2 cellular contexts compared by ENCODE assay signal in the genomic region with DNA sequence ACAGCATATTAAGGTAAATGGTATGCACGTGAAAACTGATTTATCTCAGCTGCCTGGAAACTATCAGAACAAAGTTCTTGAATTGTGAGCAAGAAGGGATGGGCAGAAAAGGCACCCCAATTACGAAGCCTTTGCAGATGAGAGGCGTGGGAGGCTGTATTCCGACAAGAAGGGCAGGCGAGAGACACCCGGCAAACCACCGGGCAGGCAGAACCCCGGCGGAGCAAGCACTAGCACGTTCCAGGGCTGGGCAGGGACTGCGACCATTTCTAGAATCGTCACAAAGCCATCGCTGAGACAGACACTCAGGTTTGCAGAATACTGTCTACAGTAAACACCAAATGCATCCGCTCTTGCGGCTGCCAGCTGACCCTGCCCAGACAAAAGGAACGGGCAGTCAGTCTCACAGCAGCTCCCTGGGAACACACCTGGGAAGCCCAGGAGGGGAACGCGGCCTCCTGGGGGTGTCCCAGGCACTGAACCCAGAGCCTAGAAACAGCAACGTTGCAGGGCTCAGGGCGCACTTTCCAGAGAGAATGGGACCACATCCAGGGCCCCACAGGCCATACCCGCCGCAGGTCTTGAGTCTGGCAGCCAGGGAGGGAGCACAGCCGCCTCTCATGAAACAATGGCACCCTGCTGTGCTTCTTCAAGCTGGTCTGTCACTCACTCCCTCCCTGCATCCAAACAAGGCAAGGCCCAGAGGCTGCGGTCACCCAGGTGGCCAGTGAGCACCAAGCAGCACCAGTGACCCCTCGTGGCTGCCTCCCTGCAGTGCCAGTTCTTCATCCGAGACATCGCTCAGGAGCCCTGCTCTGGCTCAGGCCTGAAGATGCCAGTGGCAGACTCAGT.
TF ChIP-seq lines count a peak whose summit lies in the region.

No MANE protein-coding gene starts in this region.

TF ChIP-seq in WTC11, 78 proteins besides CTCF, POLR2A, EP300 and RAD21 (continued from another document and continues in another):
- TF ChIP-seq, protein P1, sequence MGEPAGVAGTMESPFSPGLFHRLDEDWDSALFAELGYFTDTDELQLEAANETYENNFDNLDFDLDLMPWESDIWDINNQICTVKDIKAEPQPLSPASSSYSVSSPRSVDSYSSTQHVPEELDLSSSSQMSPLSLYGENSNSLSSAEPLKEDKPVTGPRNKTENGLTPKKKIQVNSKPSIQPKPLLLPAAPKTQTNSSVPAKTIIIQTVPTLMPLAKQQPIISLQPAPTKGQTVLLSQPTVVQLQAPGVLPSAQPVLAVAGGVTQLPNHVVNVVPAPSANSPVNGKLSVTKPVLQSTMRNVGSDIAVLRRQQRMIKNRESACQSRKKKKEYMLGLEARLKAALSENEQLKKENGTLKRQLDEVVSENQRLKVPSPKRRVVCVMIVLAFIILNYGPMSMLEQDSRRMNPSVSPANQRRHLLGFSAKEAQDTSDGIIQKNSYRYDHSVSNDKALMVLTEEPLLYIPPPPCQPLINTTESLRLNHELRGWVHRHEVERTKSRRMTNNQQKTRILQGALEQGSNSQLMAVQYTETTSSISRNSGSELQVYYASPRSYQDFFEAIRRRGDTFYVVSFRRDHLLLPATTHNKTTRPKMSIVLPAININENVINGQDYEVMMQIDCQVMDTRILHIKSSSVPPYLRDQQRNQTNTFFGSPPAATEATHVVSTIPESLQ (CRISPR knock-in tag; IDR thresholded peaks at IDR 0.05), result no peak
- TF ChIP-seq, protein P2, sequence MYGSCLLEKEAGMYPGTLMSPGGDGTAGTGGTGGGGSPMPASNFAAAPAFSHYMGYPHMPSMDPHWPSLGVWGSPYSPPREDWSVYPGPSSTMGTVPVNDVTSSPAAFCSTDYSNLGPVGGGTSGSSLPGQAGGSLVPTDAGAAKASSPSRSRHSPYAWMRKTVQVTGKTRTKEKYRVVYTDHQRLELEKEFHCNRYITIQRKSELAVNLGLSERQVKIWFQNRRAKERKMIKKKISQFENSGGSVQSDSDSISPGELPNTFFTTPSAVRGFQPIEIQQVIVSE (CRISPR knock-in tag; IDR thresholded peaks at IDR 0.05; ENCODE audit: borderline replicate concordance), result no peak
- TF ChIP-seq, protein P3, sequence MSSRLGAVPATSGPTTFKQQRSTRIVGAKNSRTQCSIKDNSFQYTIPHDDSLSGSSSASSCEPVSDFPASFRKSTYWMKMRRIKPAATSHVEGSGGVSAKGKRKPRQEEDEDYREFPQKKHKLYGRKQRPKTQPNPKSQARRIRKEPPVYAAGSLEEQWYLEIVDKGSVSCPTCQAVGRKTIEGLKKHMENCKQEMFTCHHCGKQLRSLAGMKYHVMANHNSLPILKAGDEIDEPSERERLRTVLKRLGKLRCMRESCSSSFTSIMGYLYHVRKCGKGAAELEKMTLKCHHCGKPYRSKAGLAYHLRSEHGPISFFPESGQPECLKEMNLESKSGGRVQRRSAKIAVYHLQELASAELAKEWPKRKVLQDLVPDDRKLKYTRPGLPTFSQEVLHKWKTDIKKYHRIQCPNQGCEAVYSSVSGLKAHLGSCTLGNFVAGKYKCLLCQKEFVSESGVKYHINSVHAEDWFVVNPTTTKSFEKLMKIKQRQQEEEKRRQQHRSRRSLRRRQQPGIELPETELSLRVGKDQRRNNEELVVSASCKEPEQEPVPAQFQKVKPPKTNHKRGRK (CRISPR knock-in tag; IDR thresholded peaks at IDR 0.05; ENCODE audit: borderline replicate concordance), result no peak
- TF ChIP-seq, protein P4, sequence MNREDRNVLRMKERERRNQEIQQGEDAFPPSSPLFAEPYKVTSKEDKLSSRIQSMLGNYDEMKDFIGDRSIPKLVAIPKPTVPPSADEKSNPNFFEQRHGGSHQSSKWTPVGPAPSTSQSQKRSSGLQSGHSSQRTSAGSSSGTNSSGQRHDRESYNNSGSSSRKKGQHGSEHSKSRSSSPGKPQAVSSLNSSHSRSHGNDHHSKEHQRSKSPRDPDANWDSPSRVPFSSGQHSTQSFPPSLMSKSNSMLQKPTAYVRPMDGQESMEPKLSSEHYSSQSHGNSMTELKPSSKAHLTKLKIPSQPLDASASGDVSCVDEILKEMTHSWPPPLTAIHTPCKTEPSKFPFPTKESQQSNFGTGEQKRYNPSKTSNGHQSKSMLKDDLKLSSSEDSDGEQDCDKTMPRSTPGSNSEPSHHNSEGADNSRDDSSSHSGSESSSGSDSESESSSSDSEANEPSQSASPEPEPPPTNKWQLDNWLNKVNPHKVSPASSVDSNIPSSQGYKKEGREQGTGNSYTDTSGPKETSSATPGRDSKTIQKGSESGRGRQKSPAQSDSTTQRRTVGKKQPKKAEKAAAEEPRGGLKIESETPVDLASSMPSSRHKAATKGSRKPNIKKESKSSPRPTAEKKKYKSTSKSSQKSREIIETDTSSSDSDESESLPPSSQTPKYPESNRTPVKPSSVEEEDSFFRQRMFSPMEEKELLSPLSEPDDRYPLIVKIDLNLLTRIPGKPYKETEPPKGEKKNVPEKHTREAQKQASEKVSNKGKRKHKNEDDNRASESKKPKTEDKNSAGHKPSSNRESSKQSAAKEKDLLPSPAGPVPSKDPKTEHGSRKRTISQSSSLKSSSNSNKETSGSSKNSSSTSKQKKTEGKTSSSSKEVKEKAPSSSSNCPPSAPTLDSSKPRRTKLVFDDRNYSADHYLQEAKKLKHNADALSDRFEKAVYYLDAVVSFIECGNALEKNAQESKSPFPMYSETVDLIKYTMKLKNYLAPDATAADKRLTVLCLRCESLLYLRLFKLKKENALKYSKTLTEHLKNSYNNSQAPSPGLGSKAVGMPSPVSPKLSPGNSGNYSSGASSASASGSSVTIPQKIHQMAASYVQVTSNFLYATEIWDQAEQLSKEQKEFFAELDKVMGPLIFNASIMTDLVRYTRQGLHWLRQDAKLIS (CRISPR knock-in tag; IDR thresholded peaks at IDR 0.05; ENCODE audit: borderline replicate concordance), result 0 out of 2 replicates have a peak, but pooled peaks have one; percentile 44
- TF ChIP-seq, protein P5, sequence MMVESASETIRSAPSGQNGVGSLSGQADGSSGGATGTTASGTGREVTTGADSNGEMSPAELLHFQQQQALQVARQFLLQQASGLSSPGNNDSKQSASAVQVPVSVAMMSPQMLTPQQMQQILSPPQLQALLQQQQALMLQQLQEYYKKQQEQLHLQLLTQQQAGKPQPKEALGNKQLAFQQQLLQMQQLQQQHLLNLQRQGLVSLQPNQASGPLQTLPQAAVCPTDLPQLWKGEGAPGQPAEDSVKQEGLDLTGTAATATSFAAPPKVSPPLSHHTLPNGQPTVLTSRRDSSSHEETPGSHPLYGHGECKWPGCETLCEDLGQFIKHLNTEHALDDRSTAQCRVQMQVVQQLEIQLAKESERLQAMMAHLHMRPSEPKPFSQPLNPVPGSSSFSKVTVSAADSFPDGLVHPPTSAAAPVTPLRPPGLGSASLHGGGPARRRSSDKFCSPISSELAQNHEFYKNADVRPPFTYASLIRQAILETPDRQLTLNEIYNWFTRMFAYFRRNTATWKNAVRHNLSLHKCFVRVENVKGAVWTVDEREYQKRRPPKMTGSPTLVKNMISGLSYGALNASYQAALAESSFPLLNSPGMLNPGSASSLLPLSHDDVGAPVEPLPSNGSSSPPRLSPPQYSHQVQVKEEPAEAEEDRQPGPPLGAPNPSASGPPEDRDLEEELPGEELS (CRISPR knock-in tag; IDR thresholded peaks at IDR 0.05), result no peak; the same call in 1 of the 2 replicates
- no peak for TF ChIP-seq ZNF219 (CRISPR knock-in tag; IDR thresholded peaks at IDR 0.05; ENCODE audit: borderline replicate concordance)
- TF ChIP-seq TEAD4 (CRISPR knock-in tag; IDR thresholded peaks at IDR 0.05), result no peak
- no peak for TF ChIP-seq ZNF138 (CRISPR knock-in tag; conservative IDR thresholded peaks at IDR 0.05)
- no peak for TF ChIP-seq NFATC4 (CRISPR knock-in tag; IDR thresholded peaks at IDR 0.05)

TF ChIP-seq in HepG2, 621 proteins besides CTCF, POLR2A, EP300 and RAD21 (continued from another document and continues in another):
- TF ChIP-seq, protein P6, sequence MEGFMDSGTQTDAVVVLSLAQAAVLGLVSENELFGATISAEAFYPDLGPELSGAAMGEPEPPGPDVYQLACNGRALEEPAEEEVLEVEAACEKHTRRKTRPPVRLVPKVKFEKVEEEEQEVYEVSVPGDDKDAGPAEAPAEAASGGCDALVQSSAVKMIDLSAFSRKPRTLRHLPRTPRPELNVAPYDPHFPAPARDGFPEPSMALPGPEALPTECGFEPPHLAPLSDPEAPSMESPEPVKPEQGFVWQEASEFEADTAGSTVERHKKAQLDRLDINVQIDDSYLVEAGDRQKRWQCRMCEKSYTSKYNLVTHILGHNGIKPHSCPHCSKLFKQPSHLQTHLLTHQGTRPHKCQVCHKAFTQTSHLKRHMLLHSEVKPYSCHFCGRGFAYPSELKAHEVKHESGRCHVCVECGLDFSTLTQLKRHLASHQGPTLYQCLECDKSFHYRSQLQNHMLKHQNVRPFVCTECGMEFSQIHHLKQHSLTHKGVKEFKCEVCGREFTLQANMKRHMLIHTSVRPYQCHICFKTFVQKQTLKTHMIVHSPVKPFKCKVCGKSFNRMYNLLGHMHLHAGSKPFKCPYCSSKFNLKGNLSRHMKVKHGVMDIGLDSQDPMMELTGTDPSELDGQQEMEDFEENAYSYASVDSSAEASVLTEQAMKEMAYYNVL (CRISPR knock-in tag; IDR thresholded peaks at IDR 0.05; ENCODE audit: borderline replicate concordance), result 0 out of 2 replicates have a peak, but pooled peaks have one; percentile 20
- no peak for TF ChIP-seq ZNF207 (IDR thresholded peaks at IDR 0.05; ENCODE audit: borderline replicate concordance)
- TF ChIP-seq, protein P7, sequence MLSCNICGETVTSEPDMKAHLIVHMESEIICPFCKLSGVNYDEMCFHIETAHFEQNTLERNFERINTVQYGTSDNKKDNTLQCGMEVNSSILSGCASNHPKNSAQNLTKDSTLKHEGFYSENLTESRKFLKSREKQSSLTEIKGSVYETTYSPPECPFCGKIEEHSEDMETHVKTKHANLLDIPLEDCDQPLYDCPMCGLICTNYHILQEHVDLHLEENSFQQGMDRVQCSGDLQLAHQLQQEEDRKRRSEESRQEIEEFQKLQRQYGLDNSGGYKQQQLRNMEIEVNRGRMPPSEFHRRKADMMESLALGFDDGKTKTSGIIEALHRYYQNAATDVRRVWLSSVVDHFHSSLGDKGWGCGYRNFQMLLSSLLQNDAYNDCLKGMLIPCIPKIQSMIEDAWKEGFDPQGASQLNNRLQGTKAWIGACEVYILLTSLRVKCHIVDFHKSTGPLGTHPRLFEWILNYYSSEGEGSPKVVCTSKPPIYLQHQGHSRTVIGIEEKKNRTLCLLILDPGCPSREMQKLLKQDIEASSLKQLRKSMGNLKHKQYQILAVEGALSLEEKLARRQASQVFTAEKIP (CRISPR knock-in tag; IDR thresholded peaks at IDR 0.05; ENCODE audit: borderline replicate concordance), result no peak
- TF ChIP-seq ZFY (CRISPR knock-in tag; IDR thresholded peaks at IDR 0.05), result peak; percentile 30; the same call in 1 of the 2 replicates
- no peak for TF ChIP-seq ZNF75D (CRISPR knock-in tag; IDR thresholded peaks at IDR 0.05; ENCODE audit: borderline replicate concordance)
- TF ChIP-seq, protein P8, sequence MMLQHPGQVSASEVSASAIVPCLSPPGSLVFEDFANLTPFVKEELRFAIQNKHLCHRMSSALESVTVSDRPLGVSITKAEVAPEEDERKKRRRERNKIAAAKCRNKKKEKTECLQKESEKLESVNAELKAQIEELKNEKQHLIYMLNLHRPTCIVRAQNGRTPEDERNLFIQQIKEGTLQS (CRISPR knock-in tag; IDR thresholded peaks at IDR 0.05), result no peak
- 0 out of 2 replicates have a peak, but pooled peaks have one; percentile 21 for TF ChIP-seq ZBTB38 (CRISPR knock-in tag; IDR thresholded peaks at IDR 0.05)
- peak; percentile 42; the same call in 1 of the 2 replicates for TF ChIP-seq ZNF263 (CRISPR knock-in tag; IDR thresholded peaks at IDR 0.05)
- TF ChIP-seq ZBTB7A (CRISPR knock-in tag; IDR thresholded peaks at IDR 0.05), result 0 out of 2 replicates have a peak, but pooled peaks have one; percentile 30
- TF ChIP-seq GZF1 (CRISPR knock-in tag; IDR thresholded peaks at IDR 0.05), result no peak
- no peak for TF ChIP-seq ZNF598 (CRISPR knock-in tag; IDR thresholded peaks at IDR 0.05; ENCODE audit: borderline replicate concordance)
- TF ChIP-seq, protein P9, sequence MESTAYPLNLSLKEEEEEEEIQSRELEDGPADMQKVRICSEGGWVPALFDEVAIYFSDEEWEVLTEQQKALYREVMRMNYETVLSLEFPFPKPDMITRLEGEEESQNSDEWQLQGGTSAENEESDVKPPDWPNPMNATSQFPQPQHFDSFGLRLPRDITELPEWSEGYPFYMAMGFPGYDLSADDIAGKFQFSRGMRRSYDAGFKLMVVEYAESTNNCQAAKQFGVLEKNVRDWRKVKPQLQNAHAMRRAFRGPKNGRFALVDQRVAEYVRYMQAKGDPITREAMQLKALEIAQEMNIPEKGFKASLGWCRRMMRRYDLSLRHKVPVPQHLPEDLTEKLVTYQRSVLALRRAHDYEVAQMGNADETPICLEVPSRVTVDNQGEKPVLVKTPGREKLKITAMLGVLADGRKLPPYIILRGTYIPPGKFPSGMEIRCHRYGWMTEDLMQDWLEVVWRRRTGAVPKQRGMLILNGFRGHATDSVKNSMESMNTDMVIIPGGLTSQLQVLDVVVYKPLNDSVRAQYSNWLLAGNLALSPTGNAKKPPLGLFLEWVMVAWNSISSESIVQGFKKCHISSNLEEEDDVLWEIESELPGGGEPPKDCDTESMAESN (CRISPR knock-in tag; conservative IDR thresholded peaks at IDR 0.05), result no peak
- TF ChIP-seq ZNF33B (CRISPR knock-in tag; IDR thresholded peaks at IDR 0.05), result 0 out of 2 replicates have a peak, but pooled peaks have one; percentile 51
- TF ChIP-seq STAG1 (CRISPR knock-in tag; IDR thresholded peaks at IDR 0.05), result peak; percentile 90
- TF ChIP-seq, protein P10, sequence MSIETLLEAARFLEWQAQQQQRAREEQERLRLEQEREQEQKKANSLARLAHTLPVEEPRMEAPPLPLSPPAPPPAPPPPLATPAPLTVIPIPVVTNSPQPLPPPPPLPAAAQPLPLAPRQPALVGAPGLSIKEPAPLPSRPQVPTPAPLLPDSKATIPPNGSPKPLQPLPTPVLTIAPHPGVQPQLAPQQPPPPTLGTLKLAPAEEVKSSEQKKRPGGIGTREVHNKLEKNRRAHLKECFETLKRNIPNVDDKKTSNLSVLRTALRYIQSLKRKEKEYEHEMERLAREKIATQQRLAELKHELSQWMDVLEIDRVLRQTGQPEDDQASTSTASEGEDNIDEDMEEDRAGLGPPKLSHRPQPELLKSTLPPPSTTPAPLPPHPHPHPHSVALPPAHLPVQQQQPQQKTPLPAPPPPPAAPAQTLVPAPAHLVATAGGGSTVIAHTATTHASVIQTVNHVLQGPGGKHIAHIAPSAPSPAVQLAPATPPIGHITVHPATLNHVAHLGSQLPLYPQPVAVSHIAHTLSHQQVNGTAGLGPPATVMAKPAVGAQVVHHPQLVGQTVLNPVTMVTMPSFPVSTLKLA (IDR thresholded peaks at IDR 0.05), result no peak
- TF ChIP-seq, protein P11, sequence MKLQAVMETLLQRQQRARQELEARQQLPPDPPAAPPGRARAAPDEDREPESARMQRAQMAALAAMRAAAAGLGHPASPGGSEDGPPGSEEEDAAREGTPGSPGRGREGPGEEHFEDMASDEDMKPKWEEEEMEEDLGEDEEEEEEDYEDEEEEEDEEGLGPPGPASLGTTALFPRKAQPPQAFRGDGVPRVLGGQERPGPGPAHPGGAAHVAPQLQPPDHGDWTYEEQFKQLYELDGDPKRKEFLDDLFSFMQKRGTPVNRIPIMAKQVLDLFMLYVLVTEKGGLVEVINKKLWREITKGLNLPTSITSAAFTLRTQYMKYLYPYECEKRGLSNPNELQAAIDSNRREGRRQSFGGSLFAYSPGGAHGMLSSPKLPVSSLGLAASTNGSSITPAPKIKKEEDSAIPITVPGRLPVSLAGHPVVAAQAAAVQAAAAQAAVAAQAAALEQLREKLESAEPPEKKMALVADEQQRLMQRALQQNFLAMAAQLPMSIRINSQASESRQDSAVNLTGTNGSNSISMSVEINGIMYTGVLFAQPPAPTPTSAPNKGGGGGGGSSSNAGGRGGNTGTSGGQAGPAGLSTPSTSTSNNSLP (IDR thresholded peaks at IDR 0.05; ENCODE audit: low read depth, low read length), result no peak
- TF ChIP-seq ZSCAN25 (CRISPR knock-in tag; IDR thresholded peaks at IDR 0.05), result no peak
- TF ChIP-seq SRF (IDR thresholded peaks at IDR 0.05; ENCODE audit: low read depth, low read length), result peak; percentile 57; the same call in 1 of the 2 replicates
- no peak for TF ChIP-seq ZNF652 (CRISPR knock-in tag; IDR thresholded peaks at IDR 0.05; ENCODE audit: borderline replicate concordance, low read depth)
